ENCODE assay signal across 16 cellular contexts in genomic region chr2:240614391-240614790, GRCh38. TPM values are rescaled to one million over a fixed set of nuclear protein-coding genes. Genes with fewer than 3 reads are reported as not detected.
DNase-seq lines count a peak whose midpoint lies in the region; ATAC-seq and TF ChIP-seq lines count a peak whose summit lies in the region.
"Had no signal": no experiment of that assay in that cellular context is flagged by ENCODE, and none has a peak within 500 bp of the region (broad histone marks: within the 10 kb centered on the region; RNA-seq: fewer than 3 reads in every experiment).

No MANE protein-coding gene starts in this region.

- POLR2A ChIA-PET in activated naive CD8-positive, alpha-beta T cell treated with anti-CD3 and anti-CD28 coated beads, Interleukin-2, amount 10 ng/mL, durations not matched to agents 7 days and 5 days (lab: Charles Lee): no interaction called here

- no peak for ATAC-seq in activated naive CD8-positive, alpha-beta T cell treated with anti-CD3 and anti-CD28 coated beads, Interleukin-2, amount 10 ng/mL, durations not matched to agents 7 days and 5 days (ENCODE audit: low read depth)
- ATAC-seq in activated naive CD8-positive, alpha-beta T cell treated with anti-CD3 and anti-CD28 coated beads, Interleukin-2, amount 50 U/mL, for 24 hours: no peak
- ATAC-seq in sciatic nerve: no peak

- H3K27me3 ChIP-seq in H7 (ENCODE audit: control insufficient read depth, insufficient read depth, low read length) (no peaks in the 10 kb centered on the region), stomach (no peaks in the 10 kb centered on the region)

- peaks cover 0 to 22% (median 5%) of the 10 kb centered on the region in 4 donors for H3K4me1 ChIP-seq in stomach
- H3K4me1 ChIP-seq: Caco-2 had no signal

- peaks cover 32% of the 10 kb centered on the region for H3K36me3 Mint-ChIP-seq in activated naive CD8-positive, alpha-beta T cell treated with anti-CD3 and anti-CD28 coated beads, Interleukin-2, amount 10 ng/mL, durations not matched to agents 7 days and 5 days
- peaks cover 18% of the 10 kb centered on the region for H3K36me3 Mint-ChIP-seq in activated naive CD8-positive, alpha-beta T cell treated with anti-CD3 and anti-CD28 coated beads, Interleukin-2, amount 50 U/mL, for 24 hours (ENCODE audit: low read depth)
- H3K36me3 Mint-ChIP-seq in chondrocyte (ENCODE audit: low read depth): peaks cover 14% of the 10 kb centered on the region

- no peak for TF ChIP-seq EP300 in stomach (IDR thresholded peaks at IDR 0.05)

- peaks cover 0 to 5% (median 0%) of the 10 kb centered on the region in 4 donors for H3K9me3 ChIP-seq in stomach
- H3K9me3 ChIP-seq: Caco-2 had no signal

- WGBS in stomach, 5 donors: 97 to 99% (median 97%) methylated on average over 9 of the region's 9 CpGs

- H3K36me3 ChIP-seq in H7 (replicated peaks; ENCODE audit: control insufficient read depth, insufficient read depth, low read length): no peaks in the 10 kb centered on the region
- peaks cover 0 to 32% (median 18%) of the 10 kb centered on the region in 4 donors for H3K36me3 ChIP-seq in stomach

- intact Hi-C loops in sciatic nerve (cut with DNase I) (no loop called here), stomach (cut with DNase I; ENCODE audit: low total_unique reads) (no loop called here)

- peaks cover 7% of the 10 kb centered on the region for H3K9me3 Mint-ChIP-seq in activated naive CD8-positive, alpha-beta T cell treated with anti-CD3 and anti-CD28 coated beads, Interleukin-2, amount 10 ng/mL, durations not matched to agents 7 days and 5 days
- H3K9me3 Mint-ChIP-seq in activated naive CD8-positive, alpha-beta T cell treated with anti-CD3 and anti-CD28 coated beads, Interleukin-2, amount 50 U/mL, for 24 hours: peaks cover 6% of the 10 kb centered on the region
- peaks cover 12% of the 10 kb centered on the region for H3K9me3 Mint-ChIP-seq in chondrocyte (ENCODE audit: low read depth)
- H3K9me3 Mint-ChIP-seq: CD4-positive, alpha-beta T cell had no signal

- DNase-seq in activated naive CD8-positive, alpha-beta T cell treated with anti-CD3 and anti-CD28 coated beads, Interleukin-2, amount 10 ng/mL, durations not matched to agents 7 days and 5 days: peak; percentile 22
- DNase-seq in activated naive CD8-positive, alpha-beta T cell treated with anti-CD3 and anti-CD28 coated beads, Interleukin-2, amount 50 U/mL, for 24 hours: no peak
- DNase-seq in H7 (peak; percentile 15), chondrocyte (ENCODE audit: low spot score) (peak; percentile 56), sciatic nerve (ENCODE audit: low spot score) (peak; percentile 25), germinal center (ENCODE audit: low spot score) (no peak), stomach (no peak)
- DNase-seq: GDM1, H9, KG1, NCI-H1105 treated with DMSO at 0.1 percent for 48 hours, NCI-H1694, NCI-H2081 treated with DMSO at 0.1 percent for 48 hours, SIG-M5 had no signal

- TF ChIP-seq CTCF in chondrocyte (IDR thresholded peaks at IDR 0.05): no peak
- no peak for TF ChIP-seq CTCF in stomach (IDR thresholded peaks at IDR 0.05)

- H3K27ac ChIP-seq in stomach: no peak overlapping the region

- no peak overlapping the region for H3K27ac Mint-ChIP-seq in activated naive CD8-positive, alpha-beta T cell treated with anti-CD3 and anti-CD28 coated beads, Interleukin-2, amount 10 ng/mL, durations not matched to agents 7 days and 5 days
- H3K27ac Mint-ChIP-seq in activated naive CD8-positive, alpha-beta T cell treated with anti-CD3 and anti-CD28 coated beads, Interleukin-2, amount 50 U/mL, for 24 hours: no peak overlapping the region
- H3K27ac Mint-ChIP-seq in chondrocyte (ENCODE audit: unreplicated experiment): no peak overlapping the region
- H3K27ac Mint-ChIP-seq: CD4-positive, alpha-beta T cell; H9 had no signal

- no peak for TF ChIP-seq POLR2A in stomach (IDR thresholded peaks at IDR 0.05)

- no peaks in the 10 kb centered on the region for H3K27me3 Mint-ChIP-seq in activated naive CD8-positive, alpha-beta T cell treated with anti-CD3 and anti-CD28 coated beads, Interleukin-2, amount 10 ng/mL, durations not matched to agents 7 days and 5 days
- no peaks in the 10 kb centered on the region for H3K27me3 Mint-ChIP-seq in activated naive CD8-positive, alpha-beta T cell treated with anti-CD3 and anti-CD28 coated beads, Interleukin-2, amount 50 U/mL, for 24 hours
- no peaks in the 10 kb centered on the region for H3K27me3 Mint-ChIP-seq in chondrocyte (ENCODE audit: low read depth)
- H3K27me3 Mint-ChIP-seq: CD4-positive, alpha-beta T cell had no signal

- H3K4me3 ChIP-seq in H7 (ENCODE audit: insufficient read depth, low read depth, low read length) (no peak overlapping the region), stomach (no peak overlapping the region)

- H3K4me3 Mint-ChIP-seq in activated naive CD8-positive, alpha-beta T cell treated with anti-CD3 and anti-CD28 coated beads, Interleukin-2, amount 10 ng/mL, durations not matched to agents 7 days and 5 days: no peak overlapping the region
- H3K4me3 Mint-ChIP-seq in activated naive CD8-positive, alpha-beta T cell treated with anti-CD3 and anti-CD28 coated beads, Interleukin-2, amount 50 U/mL, for 24 hours: no peak overlapping the region
- H3K4me3 Mint-ChIP-seq in chondrocyte (ENCODE audit: unreplicated experiment): no peak overlapping the region
- H3K4me3 Mint-ChIP-seq: CD4-positive, alpha-beta T cell; H9 had no signal

- H3K4me1 Mint-ChIP-seq in activated naive CD8-positive, alpha-beta T cell treated with anti-CD3 and anti-CD28 coated beads, Interleukin-2, amount 10 ng/mL, durations not matched to agents 7 days and 5 days: peaks cover 23% of the 10 kb centered on the region
- peaks cover 12% of the 10 kb centered on the region for H3K4me1 Mint-ChIP-seq in activated naive CD8-positive, alpha-beta T cell treated with anti-CD3 and anti-CD28 coated beads, Interleukin-2, amount 50 U/mL, for 24 hours
- no peaks in the 10 kb centered on the region for H3K4me1 Mint-ChIP-seq in chondrocyte (ENCODE audit: low read depth)
- H3K4me1 Mint-ChIP-seq: H9 had no signal

RNA-seq across cellular contexts. Expression of gene GPR35, which starts 10.9 kb away (rescaled TPM):
- total RNA-seq in activated naive CD8-positive, alpha-beta T cell treated with anti-CD3 and anti-CD28 coated beads, Interleukin-2, amount 10 ng/mL, durations not matched to agents 7 days and 5 days: 10 to 100 TPM; 19.2 to 19.3 TPM
- total RNA-seq in H7 (2014; rRNA removed; shearing (Covaris generic)): 0.07 TPM in 1 of 2 replicates, not detected in the other
- total RNA-seq in chondrocyte: 1.9 to 2.9 TPM (median 2.8 TPM) in 3 replicates
- total RNA-seq in sciatic nerve: 3.2 TPM
- total RNA-seq in stomach: 10 to 100 TPM; 11.7 to 68.9 (median 21.9) TPM
- polyA plus RNA-seq in stomach: 10 to 100 TPM in 1 of 3 donors, 1 to 10 TPM in 2; 8.5 to 12.8 (median 9.8) TPM

RNA-seq across cellular contexts. Expression of gene CAPN10, which starts 27.9 kb away (rescaled TPM):
- total RNA-seq in activated naive CD8-positive, alpha-beta T cell treated with anti-CD3 and anti-CD28 coated beads, Interleukin-2, amount 10 ng/mL, durations not matched to agents 7 days and 5 days: 10 to 100 TPM; 72.3 to 74.2 TPM
- total RNA-seq in H7 (2014; rRNA removed; shearing (Covaris generic)): 66.5 and 69.0 TPM in 2 replicates
- 22.0 to 29.4 TPM (median 22.7 TPM) in 3 replicates for total RNA-seq in chondrocyte
- 37.2 TPM for total RNA-seq in sciatic nerve
- total RNA-seq in stomach: 100 to 1,000 TPM in 1 of 5 donors, 10 to 100 TPM in 4; 26.6 to 197 (median 58.3) TPM
- 10 to 100 TPM; 17.7 to 38.0 (median 23.3) TPM for polyA plus RNA-seq in stomach

RNA-seq across cellular contexts. Expression of gene RNPEPL1, which starts 46.1 kb away (rescaled TPM):
- 100 to 1,000 TPM; 124 TPM for total RNA-seq in activated naive CD8-positive, alpha-beta T cell treated with anti-CD3 and anti-CD28 coated beads, Interleukin-2, amount 10 ng/mL, durations not matched to agents 7 days and 5 days
- total RNA-seq in H7 (2014; rRNA removed; shearing (Covaris generic)): 10.3 and 15.2 TPM in 2 replicates
- total RNA-seq in chondrocyte: 54.9 to 63.2 TPM (median 61.3 TPM) in 3 replicates
- total RNA-seq in sciatic nerve: 38.8 TPM
- total RNA-seq in stomach: 100 to 1,000 TPM in 3 of 5 donors, 10 to 100 TPM in 2; 32.7 to 196 (median 145) TPM
- polyA plus RNA-seq in stomach: 100 to 1,000 TPM in 2 of 3 donors, 10 to 100 TPM in 1; 93.9 to 136 (median 113) TPM

RNA-seq across cellular contexts. Expression of gene DUSP28, which starts 54.2 kb away (rescaled TPM):
- total RNA-seq in activated naive CD8-positive, alpha-beta T cell treated with anti-CD3 and anti-CD28 coated beads, Interleukin-2, amount 10 ng/mL, durations not matched to agents 7 days and 5 days: 10 to 100 TPM; 12.3 to 13.8 TPM
- total RNA-seq in H7 (2014; rRNA removed; shearing (Covaris generic)): 2.4 and 2.5 TPM in 2 replicates
- total RNA-seq in chondrocyte (3.4 to 4.7 TPM (median 3.7 TPM) in 3 replicates), sciatic nerve (4.5 TPM), stomach (10 to 100 TPM in 1 of 5 donors, 1 to 10 TPM in 4; 1.3 to 71.5 (median 2.2) TPM)
- polyA plus RNA-seq in stomach: 1 to 10 TPM; 2.7 to 7.0 (median 6.7) TPM

RNA-seq across cellular contexts. Expression of gene ANKMY1, which starts 56.6 kb away (rescaled TPM):
- 10 to 100 TPM; 50.9 to 53.2 TPM for total RNA-seq in activated naive CD8-positive, alpha-beta T cell treated with anti-CD3 and anti-CD28 coated beads, Interleukin-2, amount 10 ng/mL, durations not matched to agents 7 days and 5 days
- total RNA-seq in H7 (2014; rRNA removed; shearing (Covaris generic)): 3.6 and 8.9 TPM in 2 replicates
- total RNA-seq in chondrocyte (9.5 to 20.6 TPM (median 10.8 TPM) in 3 replicates), sciatic nerve (30.7 TPM), stomach (10 to 100 TPM in 4 of 5 donors, 1 to 10 TPM in 1; 8.3 to 79.4 (median 20.4) TPM)
- 1 to 10 TPM; 3.1 to 8.4 (median 5.8) TPM for polyA plus RNA-seq in stomach

Comparison
In these comparisons a context has a peak if more than half of its experiments do, and no peak if none do; other contexts are left out.
1. DNase-seq: peak in activated naive CD8-positive, alpha-beta T cell treated with anti-CD3 and anti-CD28 coated beads, Interleukin-2, amount 10 ng/mL, durations not matched to agents 7 days and 5 days (single experiment), H7 (single experiment), chondrocyte (single experiment) and sciatic nerve (single experiment); none in activated naive CD8-positive, alpha-beta T cell treated with anti-CD3 and anti-CD28 coated beads, Interleukin-2, amount 50 U/mL, for 24 hours (single experiment), germinal center (single experiment) and stomach (single experiment).